ENCODE assay signal across 20 cellular contexts in genomic region chr11:2549491-2549875, GRCh38.
"Had no signal": no experiment of that assay in that cellular context is flagged by ENCODE, and none has a peak within 500 bp of the region (broad histone marks: within the 10 kb centered on the region; RNA-seq: fewer than 3 reads in every experiment).

No MANE protein-coding gene starts in this region.

- H3K9me3 ChIP-seq: ascending aorta, breast epithelium, stomach, testis had no signal

- H3K27ac ChIP-seq: ascending aorta, breast epithelium, epithelial cell of prostate, skin epidermis, testis had no signal

- H3K36me3 Mint-ChIP-seq: activated CD4-positive, alpha-beta memory T cell treated with anti-CD3 and anti-CD28 coated beads for 36 hours; activated CD8-positive, alpha-beta memory T cell treated with anti-CD3 and anti-CD28 coated beads, Interleukin-2, amount 10 ng/mL, durations not matched to agents 7 days and 5 days; activated naive CD8-positive, alpha-beta T cell treated with anti-CD3 and anti-CD28 coated beads for 36 hours had no signal

- H3K36me3 ChIP-seq: ascending aorta, breast epithelium, stomach had no signal

- H3K27me3 Mint-ChIP-seq: activated CD4-positive, alpha-beta memory T cell treated with anti-CD3 and anti-CD28 coated beads for 36 hours; activated CD4-positive, alpha-beta T cell treated with anti-CD3 and anti-CD28 coated beads for 36 hours; activated CD8-positive, alpha-beta memory T cell treated with anti-CD3 and anti-CD28 coated beads, Interleukin-2, amount 10 ng/mL, durations not matched to agents 7 days and 5 days; activated naive CD8-positive, alpha-beta T cell treated with anti-CD3 and anti-CD28 coated beads for 36 hours; activated T-cell treated with anti-CD3 and anti-CD28 coated beads, Interleukin-2, amount 50 U/mL, for 24 hours; memory B cell; T-helper 17 cell had no signal

- ATAC-seq: activated CD4-positive, alpha-beta T cell treated with anti-CD3 and anti-CD28 coated beads for 36 hours; activated CD8-positive, alpha-beta memory T cell treated with anti-CD3 and anti-CD28 coated beads, Interleukin-2, amount 10 ng/mL, durations not matched to agents 7 days and 5 days; effector memory CD8-positive, alpha-beta T cell; T-helper 17 cell had no signal

- H3K4me3 ChIP-seq: ascending aorta, breast epithelium, skin epidermis, stomach, testis had no signal

- DNase-seq: activated CD4-positive, alpha-beta memory T cell treated with anti-CD3 and anti-CD28 coated beads for 36 hours; activated CD4-positive, alpha-beta T cell treated with anti-CD3 and anti-CD28 coated beads for 36 hours; activated CD8-positive, alpha-beta memory T cell treated with anti-CD3 and anti-CD28 coated beads, Interleukin-2, amount 10 ng/mL, durations not matched to agents 7 days and 5 days; activated gamma-delta T cell; activated naive CD8-positive, alpha-beta T cell treated with anti-CD3 and anti-CD28 coated beads for 36 hours; activated T-cell treated with anti-CD3 and anti-CD28 coated beads, Interleukin-2, amount 50 U/mL, for 24 hours; dermis blood vessel endothelial cell; effector memory CD8-positive, alpha-beta T cell; foreskin melanocyte; SIG-M5; stimulated activated CD4-positive, alpha-beta T cell treated with anti-CD3 and anti-CD28 coated beads, Interleukin-4, amount 100 ng/mL, for 4 hours; stimulated activated CD8-positive, alpha-beta memory T cell treated with anti-CD3 and anti-CD28 coated beads, Interleukin-4, amount 100 ng/mL, for 48 hours; stomach; testis had no signal

- H3K9me3 Mint-ChIP-seq: activated CD4-positive, alpha-beta memory T cell treated with anti-CD3 and anti-CD28 coated beads for 36 hours; activated naive CD8-positive, alpha-beta T cell treated with anti-CD3 and anti-CD28 coated beads for 36 hours; activated T-cell treated with anti-CD3 and anti-CD28 coated beads, Interleukin-2, amount 50 U/mL, for 24 hours; effector memory CD8-positive, alpha-beta T cell; memory B cell had no signal

- H3K4me1 Mint-ChIP-seq: activated CD8-positive, alpha-beta memory T cell treated with anti-CD3 and anti-CD28 coated beads, Interleukin-2, amount 10 ng/mL, durations not matched to agents 7 days and 5 days had no signal

- H3K27me3 ChIP-seq: ascending aorta, breast epithelium, stomach, testis had no signal

- H3K4me3 Mint-ChIP-seq: activated CD4-positive, alpha-beta memory T cell treated with anti-CD3 and anti-CD28 coated beads for 36 hours; activated CD4-positive, alpha-beta T cell treated with anti-CD3 and anti-CD28 coated beads for 36 hours; activated CD8-positive, alpha-beta memory T cell treated with anti-CD3 and anti-CD28 coated beads, Interleukin-2, amount 10 ng/mL, durations not matched to agents 7 days and 5 days; activated naive CD8-positive, alpha-beta T cell treated with anti-CD3 and anti-CD28 coated beads for 36 hours; activated T-cell treated with anti-CD3 and anti-CD28 coated beads, Interleukin-2, amount 50 U/mL, for 24 hours; effector memory CD8-positive, alpha-beta T cell; memory B cell; T-helper 17 cell had no signal

- H3K4me1 ChIP-seq: ascending aorta, breast epithelium, testis had no signal

- H3K27ac Mint-ChIP-seq: activated CD4-positive, alpha-beta memory T cell treated with anti-CD3 and anti-CD28 coated beads for 36 hours; activated CD4-positive, alpha-beta T cell treated with anti-CD3 and anti-CD28 coated beads for 36 hours; activated CD8-positive, alpha-beta memory T cell treated with anti-CD3 and anti-CD28 coated beads, Interleukin-2, amount 10 ng/mL, durations not matched to agents 7 days and 5 days; activated naive CD8-positive, alpha-beta T cell treated with anti-CD3 and anti-CD28 coated beads for 36 hours; activated T-cell treated with anti-CD3 and anti-CD28 coated beads, Interleukin-2, amount 50 U/mL, for 24 hours; effector memory CD8-positive, alpha-beta T cell; memory B cell; T-helper 17 cell had no signal
